17 cellular contexts compared by ENCODE assay signal in the genomic region with DNA sequence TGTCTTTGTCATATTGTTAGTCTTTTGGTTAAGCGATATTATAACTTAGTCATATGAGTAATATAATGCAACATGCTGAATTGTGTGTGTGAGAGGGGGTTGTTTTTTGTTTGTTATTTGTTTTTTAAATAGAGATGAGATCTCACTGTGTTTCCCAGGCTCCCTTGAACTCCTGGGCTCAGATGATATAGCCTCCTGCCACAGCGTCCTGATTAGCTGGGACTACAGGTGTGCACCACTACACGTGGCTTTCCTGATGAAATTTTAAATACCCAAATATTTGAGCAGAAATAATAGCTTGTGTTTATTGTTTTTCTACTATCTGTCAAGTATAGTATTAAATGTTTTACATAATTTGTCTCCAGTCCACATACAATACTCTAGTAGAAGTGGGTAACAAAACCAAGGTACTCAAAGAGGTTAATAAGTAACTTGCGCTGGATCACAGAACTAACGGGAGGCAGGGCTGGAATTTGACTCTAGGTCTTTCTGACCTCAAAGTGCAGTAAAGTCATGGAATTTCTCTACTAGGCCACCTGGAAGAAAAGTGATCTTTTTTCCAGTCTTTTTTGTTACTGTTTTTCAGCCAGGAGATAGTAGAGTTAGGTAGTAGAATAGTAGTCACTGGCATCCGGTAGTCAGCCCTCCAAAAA. TPM values are rescaled to one million over a fixed set of nuclear protein-coding genes. Genes with fewer than 3 reads are reported as not detected.
DNase-seq lines count a peak whose midpoint lies in the region; ATAC-seq and TF ChIP-seq lines count a peak whose summit lies in the region.
"Had no signal": no experiment of that assay in that cellular context is flagged by ENCODE, and none has a peak within 500 bp of the region (broad histone marks: within the 10 kb centered on the region; RNA-seq: fewer than 3 reads in every experiment).

No MANE protein-coding gene starts in this region.

- H3K4me1 Mint-ChIP-seq in Calu3 (ENCODE audit: low read depth, unreplicated experiment): peaks cover 19% of the 10 kb centered on the region
- H3K4me1 Mint-ChIP-seq in activated naive CD8-positive, alpha-beta T cell treated with anti-CD3 and anti-CD28 coated beads for 36 hours: peaks cover 19% of the 10 kb centered on the region
- H3K4me1 Mint-ChIP-seq: GM23338 had no signal

- H3K4me3 ChIP-seq in body of pancreas: no peak overlapping the region
- no peak overlapping the region for H3K4me3 ChIP-seq in A673 (ENCODE audit: low read depth, low read length, poor library complexity, severe bottlenecking)
- H3K4me3 ChIP-seq: GM23338 had no signal

- no peaks in the 10 kb centered on the region for H3K9me3 Mint-ChIP-seq in Calu3 (ENCODE audit: low read depth, unreplicated experiment)
- H3K9me3 Mint-ChIP-seq in activated naive CD8-positive, alpha-beta T cell treated with anti-CD3 and anti-CD28 coated beads for 36 hours: peaks cover 5% of the 10 kb centered on the region

- H3K4me1 ChIP-seq in body of pancreas (peaks cover 48% of the 10 kb centered on the region), A673 (ENCODE audit: insufficient read depth, low read length, poor library complexity, severe bottlenecking) (peaks cover 23% of the 10 kb centered on the region)

- POLR2A ChIA-PET in A673 (lab: Charles Lee; ENCODE audit: low non-redundant PET): no interaction called here

- H3K27me3 Mint-ChIP-seq in Calu3 (ENCODE audit: unreplicated experiment): no peaks in the 10 kb centered on the region
- no peaks in the 10 kb centered on the region for H3K27me3 Mint-ChIP-seq in activated naive CD8-positive, alpha-beta T cell treated with anti-CD3 and anti-CD28 coated beads for 36 hours

- no peak for TF ChIP-seq POLR2A in body of pancreas (IDR thresholded peaks at IDR 0.05)

- peak overlapping the region; percentile 77 for H3K27ac Mint-ChIP-seq in Calu3 (ENCODE audit: unreplicated experiment)
- H3K27ac Mint-ChIP-seq in activated naive CD8-positive, alpha-beta T cell treated with anti-CD3 and anti-CD28 coated beads for 36 hours: no peak overlapping the region
- H3K27ac Mint-ChIP-seq: GM23338 had no signal

- H3K27me3 ChIP-seq in body of pancreas: no peaks in the 10 kb centered on the region
- no peaks in the 10 kb centered on the region for H3K27me3 ChIP-seq in A673 (replicated peaks; ENCODE audit: insufficient read depth, low read depth, low read length, poor library complexity)

- H3K27ac ChIP-seq in body of pancreas: peak overlapping the region in 2 of 4 donors; percentile 26 to 38
- no peak overlapping the region for H3K27ac ChIP-seq in A673 (ENCODE audit: low read depth, low read length, poor library complexity, severe bottlenecking)

- BruUV-seq in Calu3 (replicated peaks; lab: Mats Ljungman, UMichigan) (no TSS peak), A673 (replicated peaks; lab: Mats Ljungman, UMichigan) (no TSS peak)

- ATAC-seq in body of pancreas: peak; percentile 56
- ATAC-seq: GM23338 had no signal

- H3K4me3 Mint-ChIP-seq in Calu3 (ENCODE audit: low read depth, unreplicated experiment): no peak overlapping the region
- no peak overlapping the region for H3K4me3 Mint-ChIP-seq in activated naive CD8-positive, alpha-beta T cell treated with anti-CD3 and anti-CD28 coated beads for 36 hours
- H3K4me3 Mint-ChIP-seq: GM23338 had no signal

- H3K9me3 ChIP-seq in body of pancreas (no peaks in the 10 kb centered on the region), A673 (ENCODE audit: low read depth, low read length, poor library complexity, severe bottlenecking) (peaks cover 6% of the 10 kb centered on the region)

- CTCF ChIA-PET in Calu3 (lab: Charles Lee) (interaction anchor here (0.7 kb wide), 4 partner anchors 19 to 584 kb away, joined by 3 to 7 read pairs (median 4); no protein-coding TSS in a partner anchor), A673 (lab: Charles Lee) (no interaction called here)

- H3K36me3 ChIP-seq in body of pancreas (replicated peaks in 1 of 2; ENCODE audit: insufficient read depth in 1 of 2, low read depth in 2 of 2) (peaks cover 0 to 2% of the 10 kb centered on the region in 2 donors), A673 (ENCODE audit: insufficient read depth, low read length, poor library complexity, severe bottlenecking) (peaks cover 9% of the 10 kb centered on the region)

- TF ChIP-seq CTCF in Calu3 (IDR thresholded peaks at IDR 0.05; ENCODE audit: unreplicated experiment) (no peak), body of pancreas (IDR thresholded peaks at IDR 0.05) (no peak), A673 (conservative IDR thresholded peaks at IDR 0.05; ENCODE audit: low read depth, low read length) (no peak)

- WGBS in body of pancreas, 2 donors: 41 to 45% methylated on average over 6 of the region's 6 CpGs

- no peak for DNase-seq in Calu3
- DNase-seq in body of pancreas: peak in 3 of 4 donors; percentile 18 to 35 (median 23)
- peak; percentile 25 for DNase-seq in left kidney (ENCODE audit: low read depth, low spot score)
- DNase-seq in renal cortical epithelial cell (ENCODE audit: low read depth): peak; percentile 86
- no peak for DNase-seq in A673 (ENCODE audit: low spot score)
- DNase-seq in NCI-H345 treated with DMSO at 0.1 percent for 48 hours (lab: John Stamatoyannopoulos, UW; ENCODE audit: unreplicated experiment): no peak
- no peak for DNase-seq in NCI-H1105 (lab: John Stamatoyannopoulos, UW)
- no peak for DNase-seq in activated naive CD8-positive, alpha-beta T cell treated with anti-CD3 and anti-CD28 coated beads for 36 hours
- DNase-seq: AML-193, DND-41, GDM1, KG1, NCI-H187 treated with DMSO at 0.1 percent for 48 hours, NCI-H2171 treated with DMSO at 0.1 percent for 48 hours, NCI-H510A treated with DMSO at 0.1 percent for 48 hours, SHP77 treated with DMSO at 0.1 percent for 48 hours had no signal

- peaks cover 22% of the 10 kb centered on the region for H3K36me3 Mint-ChIP-seq in Calu3 (ENCODE audit: insufficient read depth, unreplicated experiment)
- peaks cover 28% of the 10 kb centered on the region for H3K36me3 Mint-ChIP-seq in activated naive CD8-positive, alpha-beta T cell treated with anti-CD3 and anti-CD28 coated beads for 36 hours

- intact Hi-C loops in Calu3 (cut with micrococcal nuclease; ENCODE audit: unreplicated experiment) (no loop called here), body of pancreas (cut with DNase I) (no loop called here), A673 (cut with micrococcal nuclease; ENCODE audit: unreplicated experiment) (no loop called here)

RNA-seq across cellular contexts. Expression of gene CLCN3, which starts 47.8 kb away (rescaled TPM):
- total RNA-seq in Calu3 (2022) (55.7 and 57.8 TPM in 2 replicates), body of pancreas (10 to 100 TPM; 22.4 to 40.5 TPM), renal cortical epithelial cell (50.0 and 141 TPM in 2 replicates), A673 (2021) (59.8 and 63.0 TPM in 2 replicates)
- 10 to 100 TPM; 18.5 to 20.8 TPM for total RNA-seq in activated naive CD8-positive, alpha-beta T cell treated with anti-CD3 and anti-CD28 coated beads for 36 hours

RNA-seq across cellular contexts. Expression of gene NEK1, which starts 55.8 kb away (rescaled TPM):
- 5.8 and 6.0 TPM in 2 replicates for total RNA-seq in Calu3 (2022)
- total RNA-seq in body of pancreas: 10 to 100 TPM in 1 of 2 donors, 1 to 10 TPM in 1; 6.3 to 12.2 TPM
- total RNA-seq in renal cortical epithelial cell: 10.9 and 20.2 TPM in 2 replicates
- 12.9 and 13.7 TPM in 2 replicates for total RNA-seq in A673 (2021)
- total RNA-seq in activated naive CD8-positive, alpha-beta T cell treated with anti-CD3 and anti-CD28 coated beads for 36 hours: 10 to 100 TPM; 12.1 to 13.1 TPM

Comparison
In these comparisons a context has a peak if more than half of its experiments do, and no peak if none do; other contexts are left out.
1. DNase-seq: peak in body of pancreas (3 of 4), left kidney (single experiment) and renal cortical epithelial cell (single experiment); none in Calu3 (single experiment), A673 (single experiment), NCI-H345 treated with DMSO at 0.1 percent for 48 hours (single experiment), NCI-H1105 (single experiment) and activated naive CD8-positive, alpha-beta T cell treated with anti-CD3 and anti-CD28 coated beads for 36 hours (single experiment).